In genomic region chrX:111127038-111127437, GRCh38 we compare ENCODE assay signal across 11 cellular contexts. TPM values are rescaled to one million over a fixed set of nuclear protein-coding genes. Genes with fewer than 3 reads are reported as not detected.
"Had no signal": no experiment of that assay in that cellular context is flagged by ENCODE, and none has a peak within 500 bp of the region (broad histone marks: within the 10 kb centered on the region; RNA-seq: fewer than 3 reads in every experiment).

No MANE protein-coding gene starts in this region.

- FAIRE-seq: H54 had no signal

- H3K4me3 ChIP-seq: GM23248 had no signal

- H2AFZ ChIP-seq: GM23248 had no signal

- H3K27ac ChIP-seq: GM23248, HL-60, KMS-11 had no signal

- H3K9ac ChIP-seq: GM23248, KMS-11 had no signal

- DNase-seq: GM23248, GOT3, H9, HCEC 1CT, HFFc6, IMR-90, KBM-7 had no signal

- H3K4me2 ChIP-seq: KMS-11 had no signal

RNA-seq across cellular contexts. Expression of gene PAK3, which starts 31.0 kb away (rescaled TPM):
- total RNA-seq: GM23248, HFFc6, HT1080 had no signal
- polyA plus RNA-seq: GM23248 had no signal
